ENCODE assay signal across 8 cellular contexts in the genomic region with DNA sequence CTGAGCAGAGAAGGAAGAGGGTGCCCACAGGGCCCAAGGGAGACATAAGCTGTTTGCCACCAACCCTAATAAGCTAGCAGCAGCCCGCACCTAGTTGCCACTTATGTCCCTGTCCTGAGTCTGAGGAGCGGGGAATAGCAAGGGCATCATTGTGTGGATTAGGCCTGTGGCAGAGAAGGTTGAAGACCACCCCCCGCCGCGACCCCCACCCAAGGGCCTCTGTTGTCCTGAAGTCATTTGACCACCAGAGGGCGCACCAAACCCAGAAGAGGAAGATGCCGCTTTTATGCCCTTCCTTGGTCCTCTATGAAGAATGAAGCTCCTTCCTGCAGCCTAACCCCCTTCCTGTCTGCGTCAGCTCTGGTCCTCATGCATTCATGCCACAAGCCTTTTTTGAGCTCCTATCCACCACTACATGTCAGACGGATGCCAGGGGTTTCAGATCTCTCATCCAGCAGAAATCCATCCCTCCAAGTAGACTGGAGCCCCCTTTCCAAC. TPM values are rescaled to one million over a fixed set of nuclear protein-coding genes. Genes with fewer than 3 reads are reported as not detected.
DNase-seq lines count a peak whose midpoint lies in the region; ATAC-seq and TF ChIP-seq lines count a peak whose summit lies in the region.

No MANE protein-coding gene starts in this region.

- H3K4me1 ChIP-seq in spleen = peaks cover 0 to 27% (median 13%) of the 10 kb centered on the region in 6 donors

- intact Hi-C loops in spleen (cut with DNase I; ENCODE audit: low total_unique reads) = loop anchor here (2.0 to 5.0 kb wide), 2 partner anchors 61 to 227 kb away; no protein-coding TSS in a partner anchor

- H3K36me3 ChIP-seq in spleen = no peaks in the 10 kb centered on the region

- H3K4me3 ChIP-seq in GM12865 (ENCODE audit: low read depth, low read length) = no peak overlapping the region
- H3K4me3 ChIP-seq in spleen = no peak overlapping the region

- TF ChIP-seq CTCF in GM12865 (IDR thresholded peaks at IDR 0.05; ENCODE audit: insufficient read depth, low read depth, low read length, missing control alignments) = peak; percentile 75
- peak; percentile 72 to 92 (median 88) for TF ChIP-seq CTCF in spleen (IDR thresholded peaks at IDR 0.05 in 8 of 11, conservative IDR thresholded peaks at IDR 0.05 in 3 of 11)

- WGBS in spleen, 5 donors = 8 to 11% (median 8%) methylated on average over 8 to 9 of the region's 9 CpGs

- peaks cover 0 to 54% (median 24%) of the 10 kb centered on the region in 7 donors for H3K27me3 ChIP-seq in spleen (replicated peaks in 1 of 7)

- H3K9me3 ChIP-seq in spleen = no peaks in the 10 kb centered on the region

- DNase-seq in GM12865 (ENCODE audit: low read depth) (peak; percentile 77), NCI-H1930 (lab: John Stamatoyannopoulos, UW) (peak; percentile 48 to 71), T-helper 9 cell (peak; percentile 79), anterior cingulate cortex (lab: John Stamatoyannopoulos, UW) (peak in 53 of 58 donors; percentile 12 to 85 (median 64)), hepatic stellate cell (ENCODE audit: low spot score) (peak; percentile 82), spleen (peak; percentile 84), OCI-M2 (lab: John Stamatoyannopoulos, UW; ENCODE audit: unreplicated experiment) (no peak)

- no peak for ATAC-seq in GM21529 (IDR thresholded peaks at IDR 0.05; ENCODE audit: unreplicated experiment)

- TF ChIP-seq POLR2A in spleen (IDR thresholded peaks at IDR 0.05) = no peak

- no peak overlapping the region for H3K27ac ChIP-seq in spleen

RNA-seq across cellular contexts. Expression of a gene that starts 16.6 kb away (rescaled TPM):
- 1 to 10 TPM in 1 of 7 donors, under 1 TPM in 1, not detected in 5; 0.67 to 1.4 TPM for total RNA-seq in spleen
- polyA plus RNA-seq in spleen = under 1 TPM; 0.05 to 0.38 (median 0.13) TPM

RNA-seq across cellular contexts. Expression of a gene that starts 47.3 kb away (rescaled TPM):
- not detected for total RNA-seq in spleen
- 1 to 10 TPM in 2 of 3 donors, under 1 TPM in 1; 0.41 to 1.4 (median 1.3) TPM for polyA plus RNA-seq in spleen

RNA-seq across cellular contexts. Expression of a gene that starts 47.5 kb away (rescaled TPM):
- 100 to 1,000 TPM in 5 of 7 donors, 10 to 100 TPM in 2; 83.9 to 129 (median 104) TPM for total RNA-seq in spleen
- 100 to 1,000 TPM in 2 of 3 donors, 10 to 100 TPM in 1; 73.7 to 113 (median 106) TPM for polyA plus RNA-seq in spleen
